11 cellular contexts compared by ENCODE assay signal in the genomic region with DNA sequence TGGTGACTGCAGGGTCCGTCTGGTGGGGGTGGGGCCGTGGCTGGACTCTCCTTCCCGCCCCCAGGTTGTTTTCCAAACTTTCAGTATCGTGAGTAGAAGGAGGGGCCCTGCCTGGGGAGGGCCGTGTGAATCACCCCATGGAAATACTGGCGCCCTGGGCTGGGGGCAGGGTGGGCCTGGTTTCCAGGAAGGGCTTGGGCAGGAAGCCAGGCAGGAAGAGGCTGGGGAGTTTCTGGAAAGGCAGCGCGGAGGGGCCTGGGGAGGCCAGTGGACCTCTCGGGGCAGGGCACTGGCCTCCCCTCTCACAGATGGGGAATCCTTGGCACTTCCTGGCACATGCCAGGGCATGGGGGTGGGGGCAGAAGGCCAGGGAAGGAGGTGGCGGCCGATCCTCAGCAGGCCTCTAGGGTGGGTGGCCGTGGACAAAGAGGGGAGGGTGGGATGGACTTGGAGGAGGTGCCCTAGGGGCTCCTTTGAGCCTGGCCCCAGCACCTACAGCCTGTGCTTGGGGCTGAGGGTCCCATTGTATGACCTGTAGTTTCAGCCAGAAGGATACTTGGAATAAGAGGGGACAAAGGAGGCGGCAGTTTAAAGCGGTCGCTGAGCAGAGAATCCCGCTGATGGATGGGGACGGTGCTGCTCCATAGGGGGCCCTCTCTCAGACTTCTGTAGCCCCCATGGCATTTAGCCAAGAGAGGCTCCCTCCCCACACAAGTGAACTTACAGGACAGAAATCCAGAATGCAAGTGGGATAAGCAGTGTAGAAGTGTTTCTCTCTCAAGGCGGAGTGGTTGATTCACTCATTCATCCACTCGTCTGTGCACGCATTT. TPM values are rescaled to one million over a fixed set of nuclear protein-coding genes. Genes with fewer than 3 reads are reported as not detected.
DNase-seq lines count a peak whose midpoint lies in the region; TF ChIP-seq lines count a peak whose summit lies in the region.
"Had no signal": no experiment of that assay in that cellular context is flagged by ENCODE, and none has a peak within 500 bp of the region (broad histone marks: within the 10 kb centered on the region; RNA-seq: fewer than 3 reads in every experiment).

No MANE protein-coding gene starts in this region.

- CTCF ChIA-PET in SK-N-SH (lab: Yijun Ruan, JAX) = interaction anchor here (0.9 to 1.6 kb wide), 3 partner anchors 14 to 68 kb away, joined by 3 to 5 read pairs (median 3); no protein-coding TSS in a partner anchor

- H3K18ac ChIP-seq in neuronal stem cell (ENCODE audit: low read length) = peak overlapping the region; percentile 44

- no peak overlapping the region for H4K91ac ChIP-seq in neuronal stem cell (ENCODE audit: low read depth, low read length, poor library complexity)

- 0 out of 2 replicates have a peak, but pooled peaks have one; percentile 8 for TF ChIP-seq RAD21 in SK-N-SH (IDR thresholded peaks at IDR 0.05; ENCODE audit: low read length)

- intact Hi-C loops in activated T-helper 2 cell treated with anti-CD3 and anti-CD28 coated beads, Interferon-gamma antibody, Interleukin-2, Interleukin-4, amounts not matched to agents 10 μg/mL and 5 μg/mL and 100 μg/mL, durations not matched to agents 14 hours and 24 hours and 36 hours (cut with micrococcal nuclease) = no loop called here

- H3K4me2 ChIP-seq in SK-N-SH (peak overlapping the region; percentile 40), neuronal stem cell (ENCODE audit: insufficient read depth, low read length, poor library complexity, severe bottlenecking) (no peak overlapping the region)

- peak overlapping the region; percentile 55 for H2BK5ac ChIP-seq in neuronal stem cell (ENCODE audit: low read length)

- H3K27ac ChIP-seq in SK-N-SH (ENCODE audit: low read depth in 2 of 2, low read length in 1 of 2) (peak overlapping the region; percentile 28 to 92), neuronal stem cell (replicated peaks; ENCODE audit: low read length) (no peak overlapping the region)

- H3K36me3 Mint-ChIP-seq in activated T-helper 2 cell treated with anti-CD3 and anti-CD28 coated beads, Interferon-gamma antibody, Interleukin-2, Interleukin-4, amounts not matched to agents 10 μg/mL and 5 μg/mL and 100 μg/mL, durations not matched to agents 14 hours and 24 hours and 36 hours (ENCODE audit: low read depth) = no peaks in the 10 kb centered on the region

- H4K8ac ChIP-seq in neuronal stem cell (ENCODE audit: low read depth, low read length) = no peak overlapping the region

- H3K27me3 Mint-ChIP-seq in activated T-helper 2 cell treated with anti-CD3 and anti-CD28 coated beads, Interferon-gamma antibody, Interleukin-2, Interleukin-4, amounts not matched to agents 10 μg/mL and 5 μg/mL and 100 μg/mL, durations not matched to agents 14 hours and 24 hours and 36 hours (ENCODE audit: low read depth) = peaks cover 20% of the 10 kb centered on the region

- H3K9me3 ChIP-seq in SK-N-SH = no peaks in the 10 kb centered on the region
- no peaks in the 10 kb centered on the region for H3K9me3 ChIP-seq in neuronal stem cell (replicated peaks in 1 of 2; ENCODE audit: control insufficient read depth in 2 of 2, insufficient read depth in 1 of 2, low read depth in 1 of 2, low read length in 2 of 2)

- no peaks in the 10 kb centered on the region for H3K79me2 ChIP-seq in SK-N-SH (ENCODE audit: insufficient read depth)

- H3K4me1 Mint-ChIP-seq in activated T-helper 2 cell treated with anti-CD3 and anti-CD28 coated beads, Interferon-gamma antibody, Interleukin-2, Interleukin-4, amounts not matched to agents 10 μg/mL and 5 μg/mL and 100 μg/mL, durations not matched to agents 14 hours and 24 hours and 36 hours (ENCODE audit: low read depth) = no peaks in the 10 kb centered on the region

- no peaks in the 10 kb centered on the region for H3K9me2 ChIP-seq in SK-N-SH

- DNase-seq in AG10803 (ENCODE audit: low read depth) (peak; percentile 75), SK-N-SH (peak; percentile 80), fibroblast of pulmonary artery (ENCODE audit: low read depth) (peak; percentile 96), neuronal stem cell (ENCODE audit: low spot score) (no peak), NOMO-1 treated with dmso at 0.1 percent for 144 hours (lab: John Stamatoyannopoulos, UW; ENCODE audit: unreplicated experiment) (no peak), epidermal melanocyte (ENCODE audit: insufficient read length, low spot score) (no peak), GM20000 (ENCODE audit: low spot score) (no peak)
- DNase-seq in activated T-helper 2 cell treated with anti-CD3 and anti-CD28 coated beads, Interferon-gamma antibody, Interleukin-2, Interleukin-4, amounts not matched to agents 10 μg/mL and 5 μg/mL and 100 μg/mL, durations not matched to agents 14 hours and 24 hours and 36 hours (ENCODE audit: low spot score) = no peak
- DNase-seq: activated naive CD8-positive, alpha-beta T cell treated with anti-CD3 and anti-CD28 coated beads, Interleukin-2, amount 50 U/mL, for 24 hours; CD4-positive, alpha-beta memory T cell; left colon had no signal

- no peaks in the 10 kb centered on the region for H3K79me1 ChIP-seq in neuronal stem cell (ENCODE audit: low read depth, low read length)

- no peak overlapping the region for H3K4ac ChIP-seq in neuronal stem cell (ENCODE audit: low read length)

- H2BK15ac ChIP-seq in neuronal stem cell (ENCODE audit: low read length) = no peak overlapping the region

- 54% methylated on average over 17 of the region's 20 CpGs for WGBS in SK-N-SH (ENCODE audit: low lambda C conversion rate)
- WGBS in neuronal stem cell (ENCODE audit: extremely low coverage in 2 of 2, insufficient read length in 2 of 2, insufficient replicate concordance in 1 of 2), 2 donors = no CpG with 5 or more reads among the region's 20 CpGs

- POLR2A ChIA-PET in SK-N-SH (lab: Yijun Ruan, JAX) = no interaction called here

- H2BK120ac ChIP-seq in neuronal stem cell (ENCODE audit: low read depth, low read length) = no peak overlapping the region

- peak overlapping the region; percentile 8 for H3K23ac ChIP-seq in neuronal stem cell (ENCODE audit: low read depth, low read length, poor library complexity)

- H4K20me1 ChIP-seq in SK-N-SH (ENCODE audit: insufficient read depth) = no peaks in the 10 kb centered on the region

- no peaks in the 10 kb centered on the region for H3K27me3 ChIP-seq in SK-N-SH (ENCODE audit: insufficient read depth)
- peaks cover 0 to 26% (median 3%) of the 10 kb centered on the region in 3 experiments for H3K27me3 ChIP-seq in neuronal stem cell (ENCODE audit: control insufficient read depth in 3 of 3, insufficient read depth in 3 of 3, low read depth in 1 of 3, low read length in 3 of 3)

- H3K9me3 Mint-ChIP-seq in activated T-helper 2 cell treated with anti-CD3 and anti-CD28 coated beads, Interferon-gamma antibody, Interleukin-2, Interleukin-4, amounts not matched to agents 10 μg/mL and 5 μg/mL and 100 μg/mL, durations not matched to agents 14 hours and 24 hours and 36 hours = no peaks in the 10 kb centered on the region
- H3K9me3 Mint-ChIP-seq: activated naive CD8-positive, alpha-beta T cell treated with anti-CD3 and anti-CD28 coated beads, Interleukin-2, amount 50 U/mL, for 24 hours had no signal

- H2AFZ ChIP-seq in SK-N-SH (ENCODE audit: low read depth) (peak overlapping the region; percentile 67; the same call in 1 of the 2 replicates), neuronal stem cell (ENCODE audit: low read length) (peak overlapping the region; percentile 89)

- H3K4me1 ChIP-seq in SK-N-SH (ENCODE audit: control insufficient read depth in 1 of 2, insufficient read depth in 2 of 2, low read depth in 1 of 2, low read length in 1 of 2) (peaks cover 17 to 38% of the 10 kb centered on the region in 2 experiments), neuronal stem cell (ENCODE audit: control insufficient read depth in 2 of 2, insufficient read depth in 1 of 2, low read depth in 1 of 2, low read length in 2 of 2) (peaks cover 4 to 9% of the 10 kb centered on the region in 2 donors)

- no peak overlapping the region for H3K4me3 ChIP-seq in AG10803 (ENCODE audit: low read length)
- no peak overlapping the region for H3K4me3 ChIP-seq in SK-N-SH (ENCODE audit: low read depth in 2 of 2, low read length in 1 of 2)
- H3K4me3 ChIP-seq in fibroblast of pulmonary artery (replicated peaks; ENCODE audit: low read depth, low read length) = no peak overlapping the region
- no peak overlapping the region for H3K4me3 ChIP-seq in neuronal stem cell (ENCODE audit: low read length in 2 of 2)

- no peak overlapping the region for H2BK12ac ChIP-seq in neuronal stem cell (ENCODE audit: low read length)

- H3K27ac Mint-ChIP-seq in activated T-helper 2 cell treated with anti-CD3 and anti-CD28 coated beads, Interferon-gamma antibody, Interleukin-2, Interleukin-4, amounts not matched to agents 10 μg/mL and 5 μg/mL and 100 μg/mL, durations not matched to agents 14 hours and 24 hours and 36 hours = no peak overlapping the region
- H3K27ac Mint-ChIP-seq: activated naive CD8-positive, alpha-beta T cell treated with anti-CD3 and anti-CD28 coated beads, Interleukin-2, amount 50 U/mL, for 24 hours; CD4-positive, alpha-beta memory T cell had no signal

- H3K14ac ChIP-seq in neuronal stem cell (ENCODE audit: low read length) = no peak overlapping the region

- TF ChIP-seq CTCF in AG10803 (conservative IDR thresholded peaks at IDR 0.05; ENCODE audit: low read length) (no peak), SK-N-SH (IDR thresholded peaks at IDR 0.05) (no peak), fibroblast of pulmonary artery (IDR thresholded peaks at IDR 0.05; ENCODE audit: low read length, missing control alignments) (no peak), GM20000 (IDR thresholded peaks at IDR 0.05; ENCODE audit: extremely low read depth, missing control alignments) (no peak)

- H3K4me3 Mint-ChIP-seq in activated T-helper 2 cell treated with anti-CD3 and anti-CD28 coated beads, Interferon-gamma antibody, Interleukin-2, Interleukin-4, amounts not matched to agents 10 μg/mL and 5 μg/mL and 100 μg/mL, durations not matched to agents 14 hours and 24 hours and 36 hours (ENCODE audit: low read depth) = no peak overlapping the region
- H3K4me3 Mint-ChIP-seq: activated naive CD8-positive, alpha-beta T cell treated with anti-CD3 and anti-CD28 coated beads, Interleukin-2, amount 50 U/mL, for 24 hours; CD4-positive, alpha-beta memory T cell had no signal

- peak overlapping the region; percentile 27; the same call in 1 of the 2 replicates for H3K9ac ChIP-seq in SK-N-SH
- peak overlapping the region; percentile 12 for H3K9ac ChIP-seq in neuronal stem cell (ENCODE audit: low read depth, low read length, poor library complexity)

- peak; percentile 61 to 76; a peak in 3 of 4 replicates for TF ChIP-seq EP300 in SK-N-SH (IDR thresholded peaks at IDR 0.05; ENCODE audit: borderline replicate concordance in 1 of 2, low read depth in 1 of 2, low read length in 1 of 2)

- H3K36me3 ChIP-seq in SK-N-SH (replicated peaks in 1 of 2; ENCODE audit: control insufficient read depth in 1 of 2, insufficient read depth in 2 of 2, low read length in 1 of 2) (no peaks in the 10 kb centered on the region), neuronal stem cell (replicated peaks in 1 of 2; ENCODE audit: control insufficient read depth in 2 of 2, insufficient read depth in 2 of 2, low read length in 2 of 2) (no peaks in the 10 kb centered on the region)

- H3F3A ChIP-seq in SK-N-SH (replicated peaks; ENCODE audit: insufficient read depth) = peaks cover 6% of the 10 kb centered on the region

- H2AK5ac ChIP-seq in neuronal stem cell (ENCODE audit: low read depth, low read length) = no peak overlapping the region

RNA-seq across cellular contexts. Expression of a gene that starts 56.5 kb away (rescaled TPM):
- 5.5 and 6.8 TPM in 2 replicates for polyA plus RNA-seq in SK-N-SH (2012; rRNA removed)
- 7.0 and 13.4 TPM in 2 replicates for polyA plus RNA-seq in SK-N-SH (2012; cell fraction: cytosol; rRNA removed)
- 10.6 and 18.0 TPM in 2 replicates for polyA plus RNA-seq in SK-N-SH (2012; cell fraction: nucleus; rRNA removed)
- polyA plus RNA-seq in neuronal stem cell (2013, experiment 1 of 2) = 0.03 TPM
- polyA plus RNA-seq in neuronal stem cell (2013, experiment 2 of 2) = 0.04 TPM
- total RNA-seq in activated T-helper 2 cell treated with anti-CD3 and anti-CD28 coated beads, Interferon-gamma antibody, Interleukin-2, Interleukin-4, amounts not matched to agents 10 μg/mL and 5 μg/mL and 100 μg/mL, durations not matched to agents 14 hours and 24 hours and 36 hours = 0.09 and 0.28 TPM in 2 replicates
- total RNA-seq: CD4-positive, alpha-beta memory T cell had no signal
- polyA plus RNA-seq: CD4-positive, alpha-beta memory T cell had no signal

Comparison
In these comparisons a context has a peak if more than half of its experiments do, and no peak if none do; other contexts are left out.
1. DNase-seq: peak in AG10803 (single experiment), SK-N-SH (single experiment) and fibroblast of pulmonary artery (single experiment); none in neuronal stem cell (single experiment), NOMO-1 treated with dmso at 0.1 percent for 144 hours (single experiment), epidermal melanocyte (single experiment), activated T-helper 2 cell treated with anti-CD3 and anti-CD28 coated beads, Interferon-gamma antibody, Interleukin-2, Interleukin-4, amounts not matched to agents 10 μg/mL and 5 μg/mL and 100 μg/mL, durations not matched to agents 14 hours and 24 hours and 36 hours (single experiment) and GM20000 (single experiment).